8 cellular contexts compared by ENCODE assay signal in the genomic region with DNA sequence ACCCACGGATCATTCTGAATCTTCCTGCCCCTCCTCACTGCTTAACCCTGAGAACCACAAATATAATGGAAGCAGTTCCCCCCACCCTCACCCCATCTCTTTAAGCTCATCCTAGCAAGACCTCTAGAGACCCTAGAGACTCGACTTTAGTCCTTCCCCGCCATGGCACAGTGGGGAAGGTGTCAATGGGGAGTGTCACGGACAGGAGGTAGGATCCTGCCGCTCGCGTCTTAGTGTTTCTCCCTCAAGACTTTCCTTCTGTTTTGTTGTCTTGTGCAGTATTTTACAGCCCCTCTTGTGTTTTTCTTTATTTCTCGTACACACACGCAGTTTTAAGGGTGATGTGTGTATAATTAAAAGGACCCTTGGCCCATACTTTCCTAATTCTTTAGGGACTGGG. TPM values are rescaled to one million over a fixed set of nuclear protein-coding genes. Genes with fewer than 3 reads are reported as not detected.
DNase-seq lines count a peak whose midpoint lies in the region; ATAC-seq, FAIRE-seq and TF ChIP-seq lines count a peak whose summit lies in the region.

No MANE protein-coding gene starts in this region.

- DNase-seq in CD8-positive, alpha-beta memory T cell = no peak
- DNase-seq in Peyer's patch = no peak
- no peak for DNase-seq in epithelial cell of prostate (ENCODE audit: low read depth, low spot score)
- no peak for DNase-seq in pancreas
- no peak for DNase-seq in DMS79 (lab: John Stamatoyannopoulos, UW)
- DNase-seq in pons (ENCODE audit: low spot score) = no peak

- H3K27ac ChIP-seq in CD8-positive, alpha-beta memory T cell (ENCODE audit: low read depth, low read length) = peak overlapping the region; percentile 93
- H3K27ac ChIP-seq in Peyer's patch (peak overlapping the region; percentile 90 to 95 (median 91)), epithelial cell of prostate (peak overlapping the region; percentile 89), pancreas (peak overlapping the region in 3 of 4 donors; percentile 93 to 98 (median 95))

- H3K9me3 Mint-ChIP-seq in CD8-positive, alpha-beta memory T cell = no peaks in the 10 kb centered on the region

- peaks cover 26 to 38% (median 36%) of the 10 kb centered on the region in 3 donors for H3K4me1 Mint-ChIP-seq in CD8-positive, alpha-beta memory T cell

- WGBS in pancreas, 2 donors = 74 to 81% methylated on average over 9 of the region's 9 CpGs

- FAIRE-seq in pancreas (lab: Jason Lieb, UNC) = no peak

- H3K27me3 Mint-ChIP-seq in CD8-positive, alpha-beta memory T cell = no peaks in the 10 kb centered on the region

- no peaks in the 10 kb centered on the region for H3K9me3 ChIP-seq in CD8-positive, alpha-beta memory T cell (ENCODE audit: low read length)
- H3K9me3 ChIP-seq in Peyer's patch (no peaks in the 10 kb centered on the region), pancreas (no peaks in the 10 kb centered on the region)

- intact Hi-C loops in pancreas (cut with DNase I) = no loop called here

- H3K4me1 ChIP-seq in CD8-positive, alpha-beta memory T cell (ENCODE audit: insufficient read depth, low read length) = peaks cover 24% of the 10 kb centered on the region
- H3K4me1 ChIP-seq in Peyer's patch (peaks cover 0 to 10% (median 5%) of the 10 kb centered on the region in 4 donors), pancreas (peaks cover 8 to 11% (median 10%) of the 10 kb centered on the region in 3 donors)

- peak overlapping the region; percentile 90 to 99 (median 97) for H3K4me3 Mint-ChIP-seq in CD8-positive, alpha-beta memory T cell

- peaks cover 0 to 57% (median 13%) of the 10 kb centered on the region in 3 donors for H3K36me3 Mint-ChIP-seq in CD8-positive, alpha-beta memory T cell

- no peak for TF ChIP-seq POLR2A in Peyer's patch (IDR thresholded peaks at IDR 0.05)

- CTCF ChIA-PET in CD8-positive, alpha-beta memory T cell (lab: Charles Lee) = interaction anchor here (0.8 to 3.1 kb wide), 10 partner anchors 12 to 116 kb away, joined by 3 to 27 read pairs (median 4); a partner anchor contains a TSS

- POLR2A ChIA-PET in CD8-positive, alpha-beta memory T cell (lab: Charles Lee) = interaction anchor here (0.9 to 2.7 kb wide), 9 partner anchors 9 to 97 kb away, joined by 3 to 34 read pairs (median 4); a partner anchor contains a TSS

- peak overlapping the region; percentile 78 for H3K4me3 ChIP-seq in CD8-positive, alpha-beta memory T cell (ENCODE audit: low read length)
- H3K4me3 ChIP-seq in Peyer's patch (peak overlapping the region in 1 of 4 donors; percentile 69), pancreas (peak overlapping the region in 1 of 4 donors; percentile 66)

- TF ChIP-seq CTCF in Peyer's patch (IDR thresholded peaks at IDR 0.05) (no peak), pancreas (IDR thresholded peaks at IDR 0.05) (no peak)

- no peak for ATAC-seq in pancreas
- no peak for ATAC-seq in HG03469 (IDR thresholded peaks at IDR 0.05; ENCODE audit: unreplicated experiment)
- no peak for ATAC-seq in GM21529 (IDR thresholded peaks at IDR 0.05; ENCODE audit: unreplicated experiment)

- peaks cover 17% of the 10 kb centered on the region for H3K36me3 ChIP-seq in CD8-positive, alpha-beta memory T cell (ENCODE audit: insufficient read depth, low read length)
- H3K36me3 ChIP-seq in Peyer's patch (peaks cover 0 to 35% (median 0%) of the 10 kb centered on the region in 3 donors), pancreas (peaks cover 0 to 8% (median 0%) of the 10 kb centered on the region in 3 donors)

- H3K27me3 ChIP-seq in CD8-positive, alpha-beta memory T cell (ENCODE audit: insufficient read depth, low read length, poor library complexity, severe bottlenecking) = no peaks in the 10 kb centered on the region
- H3K27me3 ChIP-seq in Peyer's patch = no peaks in the 10 kb centered on the region
- H3K27me3 ChIP-seq in pancreas = no peaks in the 10 kb centered on the region

- peak overlapping the region; percentile 98 to 100 (median 99) for H3K27ac Mint-ChIP-seq in CD8-positive, alpha-beta memory T cell

RNA-seq across cellular contexts. Expression of a gene that starts 0.7 kb away (rescaled TPM):
- 10 to 100 TPM; 85.9 to 88.3 TPM for total RNA-seq in CD8-positive, alpha-beta memory T cell
- polyA plus RNA-seq in CD8-positive, alpha-beta memory T cell = 83.3 TPM
- total RNA-seq in Peyer's patch (10 to 100 TPM; 39.9 to 52.8 (median 43.6) TPM), pancreas (10 to 100 TPM; 15.8 to 28.8 (median 21.9) TPM)
- 10 to 100 TPM; 69.7 to 79.7 TPM for polyA plus RNA-seq in pancreas

RNA-seq across cellular contexts. Expression of a gene that starts 18.2 kb away (rescaled TPM):
- 10 to 100 TPM; 30.8 to 32.4 TPM for total RNA-seq in CD8-positive, alpha-beta memory T cell
- polyA plus RNA-seq in CD8-positive, alpha-beta memory T cell = 21.4 TPM
- total RNA-seq in Peyer's patch (10 to 100 TPM; 15.7 to 40.6 (median 33.7) TPM), pancreas (1 to 10 TPM; 4.0 to 9.9 (median 6.7) TPM)
- 10 to 100 TPM in 1 of 2 donors, 1 to 10 TPM in 1; 4.3 to 11.4 TPM for polyA plus RNA-seq in pancreas

RNA-seq across cellular contexts. Expression of a gene that starts 29.9 kb away (rescaled TPM):
- 1 to 10 TPM in 1 of 2 experiments, under 1 TPM in 1; 0.97 to 1.5 TPM for total RNA-seq in CD8-positive, alpha-beta memory T cell
- polyA plus RNA-seq in CD8-positive, alpha-beta memory T cell = not detected
- total RNA-seq in Peyer's patch (1 to 10 TPM in 2 of 4 donors, not detected in 2; 1.1 to 2.1 TPM), pancreas (1 to 10 TPM in 2 of 6 donors, under 1 TPM in 4; 0.60 to 1.7 (median 0.80) TPM)
- 1 to 10 TPM; 2.9 to 4.8 TPM for polyA plus RNA-seq in pancreas

RNA-seq across cellular contexts. Expression of a gene that starts 35.7 kb away (rescaled TPM):
- total RNA-seq in CD8-positive, alpha-beta memory T cell = 1 to 10 TPM; 1.9 TPM
- polyA plus RNA-seq in CD8-positive, alpha-beta memory T cell = 0.53 TPM
- 1 to 10 TPM in 3 of 4 donors, under 1 TPM in 1; 0.70 to 7.4 (median 4.1) TPM for total RNA-seq in Peyer's patch
- 1 to 10 TPM in 2 of 6 donors, under 1 TPM in 4; 0.51 to 1.3 (median 0.67) TPM for total RNA-seq in pancreas
- polyA plus RNA-seq in pancreas = 1 to 10 TPM; 3.5 to 5.6 TPM

RNA-seq across cellular contexts. Expression of a gene that starts 58.7 kb away (rescaled TPM):
- total RNA-seq in CD8-positive, alpha-beta memory T cell = 10 to 100 TPM; 21.6 to 23.0 TPM
- polyA plus RNA-seq in CD8-positive, alpha-beta memory T cell = 10.7 TPM
- total RNA-seq in Peyer's patch (10 to 100 TPM in 1 of 4 donors, 1 to 10 TPM in 3; 1.5 to 19.0 (median 3.2) TPM), pancreas (1 to 10 TPM; 2.6 to 7.0 (median 4.5) TPM)
- 1 to 10 TPM; 4.4 to 5.4 TPM for polyA plus RNA-seq in pancreas
